ENCODE assay signal across 10 cellular contexts in genomic region chr7:105309235-105310156, GRCh38.
DNase-seq lines count a peak whose midpoint lies in the region; ATAC-seq and TF ChIP-seq lines count a peak whose summit lies in the region.
"Had no signal": no experiment of that assay in that cellular context is flagged by ENCODE, and none has a peak within 500 bp of the region (broad histone marks: within the 10 kb centered on the region; RNA-seq: fewer than 3 reads in every experiment).

No MANE protein-coding gene starts in this region.

- TF ChIP-seq POLR2A in GM18505 (IDR thresholded peaks at IDR 0.05; ENCODE audit: borderline replicate concordance, extremely low read depth, insufficient read depth, insufficient read length): no peak

- peak; percentile 60 for ATAC-seq in GM18498 (IDR thresholded peaks at IDR 0.05; ENCODE audit: unreplicated experiment)
- ATAC-seq in mucosa of descending colon: peak; percentile 15
- no peak for ATAC-seq in GM18505 (IDR thresholded peaks at IDR 0.05; ENCODE audit: unreplicated experiment)
- ATAC-seq in esophagus mucosa: no peak

- no peaks in the 10 kb centered on the region for H3K9me3 Mint-ChIP-seq in HFFc6

- no peaks in the 10 kb centered on the region for H3K36me3 ChIP-seq in SJCRH30
- no peaks in the 10 kb centered on the region for H3K36me3 ChIP-seq in mucosa of descending colon (ENCODE audit: low read depth)

- peak overlapping the region; percentile 1; the same call in 1 of the 2 replicates for H3K27ac Mint-ChIP-seq in HFFc6

- no peak overlapping the region for H3K4me3 Mint-ChIP-seq in HFFc6

- no peaks in the 10 kb centered on the region for H3K27me3 Mint-ChIP-seq in HFFc6 (ENCODE audit: insufficient read depth)

- no peaks in the 10 kb centered on the region for H3K9me3 ChIP-seq in SJCRH30 (replicated peaks)
- H3K9me3 ChIP-seq in mucosa of descending colon: no peaks in the 10 kb centered on the region

- no peaks in the 10 kb centered on the region for H3K27me3 ChIP-seq in SJCRH30

- no peak for TF ChIP-seq CTCF in HFFc6 (IDR thresholded peaks at IDR 0.05)
- no peak for TF ChIP-seq CTCF in mucosa of descending colon (IDR thresholded peaks at IDR 0.05)

- H3K4me1 Mint-ChIP-seq in HFFc6 (ENCODE audit: low read depth): peaks cover 29% of the 10 kb centered on the region

- intact Hi-C loops in mucosa of descending colon (cut with DNase I, micrococcal nuclease): no loop called here

- H3K36me3 Mint-ChIP-seq in HFFc6 (ENCODE audit: low read depth): no peaks in the 10 kb centered on the region

- H3K4me3 ChIP-seq in SJCRH30 (no peak overlapping the region), mucosa of descending colon (no peak overlapping the region)

- H3K27ac ChIP-seq in SJCRH30: no peak overlapping the region

- DNase-seq in HFFc6: no peak
- DNase-seq in SJCRH30: peak; percentile 38 to 64
- no peak for DNase-seq in mucosa of descending colon
- DNase-seq in activated CD4-positive, alpha-beta T cell treated with anti-CD3 and anti-CD28 coated beads, Interleukin-2, amount 50 U/mL, for 1 hour: no peak
- DNase-seq in NCI-H1105 (lab: John Stamatoyannopoulos, UW): no peak
- DNase-seq: NCI-H1048; stimulated activated CD4-positive, alpha-beta T cell treated with anti-CD3 and anti-CD28 coated beads, Interleukin-4, amount 100 ng/mL, for 1 hour had no signal

- H3K4me1 ChIP-seq in SJCRH30 (peaks cover 4% of the 10 kb centered on the region), mucosa of descending colon (ENCODE audit: low read depth) (peaks cover 3% of the 10 kb centered on the region)

Comparison
In these comparisons a context has a peak if more than half of its experiments do, and no peak if none do; other contexts are left out.
1. ATAC-seq: peak in GM18498 (single experiment) and mucosa of descending colon (single experiment); none in GM18505 (single experiment) and esophagus mucosa (single experiment).
2. DNase-seq: peak in SJCRH30 (2 of 2); none in HFFc6 (single experiment), mucosa of descending colon (0 of 3), activated CD4-positive, alpha-beta T cell treated with anti-CD3 and anti-CD28 coated beads, Interleukin-2, amount 50 U/mL, for 1 hour (single experiment) and NCI-H1105 (single experiment).